In the genomic region with DNA sequence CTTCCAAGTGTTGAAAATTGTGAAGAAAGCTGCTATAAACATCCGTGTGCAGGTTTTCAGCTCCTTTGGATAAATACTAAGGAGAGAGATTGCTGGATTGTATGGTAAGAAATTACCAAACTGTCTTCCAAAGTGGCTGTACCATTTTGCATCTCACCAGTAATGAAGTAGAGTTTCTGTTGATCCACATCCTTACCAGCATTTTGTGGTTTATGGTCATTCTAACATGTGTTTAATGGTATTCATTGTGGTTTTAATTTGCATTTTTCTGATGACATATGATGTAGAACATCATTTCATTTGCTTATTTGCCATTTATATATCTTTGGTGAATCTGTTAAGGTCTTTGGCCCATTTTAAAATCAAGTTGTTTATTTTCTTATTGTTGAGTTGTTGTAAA, we compare ENCODE assay signal across 22 cellular contexts.
"Had no signal": no experiment of that assay in that cellular context is flagged by ENCODE, and none has a peak within 500 bp of the region (broad histone marks: within the 10 kb centered on the region; RNA-seq: fewer than 3 reads in every experiment).

No MANE protein-coding gene starts in this region.

- H3K4me3 Mint-ChIP-seq: natural killer cell treated with Interleukin-12 subunit alpha and Interleukin-12 subunit beta and Interleukin-15 and Interleukin-18, amount 100 ng/mL, for 72 hours; neural progenitor cell had no signal

- H3K9me3 Mint-ChIP-seq: neural progenitor cell had no signal

- DNase-seq: colonic mucosa; dermis blood vessel endothelial cell; foreskin keratinocyte; head of caudate nucleus; kidney; left cardiac atrium; left ventricle myocardium superior; mesenchymal stem cell; midbrain; nucleus accumbens; ovary; sigmoid colon; stimulated activated CD4-positive, alpha-beta T cell treated with anti-CD3 and anti-CD28 coated beads, Interleukin-2, amount 100 ng/mL, for 48 hours; stimulated activated naive CD4-positive, alpha-beta T cell treated with Interleukin-2 at 50 U/mL for 16 hours; thyroid gland; upper lobe of left lung had no signal

- H3K27ac Mint-ChIP-seq: natural killer cell treated with Interleukin-12 subunit alpha and Interleukin-12 subunit beta and Interleukin-15 and Interleukin-18, amount 100 ng/mL, for 72 hours; neural progenitor cell had no signal

- H2AFZ ChIP-seq: hepatocyte, neural progenitor cell had no signal

- H3K4me1 ChIP-seq: colonic mucosa, foreskin keratinocyte, neural progenitor cell, right atrium auricular region, sigmoid colon, thyroid gland, upper lobe of left lung had no signal

- H3K4me2 ChIP-seq: hepatocyte, neural progenitor cell had no signal

- H3K27ac ChIP-seq: colonic mucosa, foreskin keratinocyte, hepatocyte, neural progenitor cell, ovary, right atrium auricular region, sigmoid colon, skin epidermis, thyroid gland, upper lobe of left lung had no signal

- H3K36me3 ChIP-seq: colonic mucosa, neural progenitor cell, ovary, right atrium auricular region, sigmoid colon, thyroid gland, upper lobe of left lung had no signal

- H3K27me3 ChIP-seq: colonic mucosa, foreskin keratinocyte, hepatocyte, neural progenitor cell, ovary, right atrium auricular region, sigmoid colon, thyroid gland, upper lobe of left lung had no signal

- H3K27me3 Mint-ChIP-seq: natural killer cell treated with Interleukin-12 subunit alpha and Interleukin-12 subunit beta and Interleukin-15 and Interleukin-18, amount 100 ng/mL, for 72 hours had no signal

- H3K9me3 ChIP-seq: colonic mucosa, ovary, right atrium auricular region, sigmoid colon, thyroid gland, upper lobe of left lung had no signal

- H3K4me3 ChIP-seq: colonic mucosa, hepatocyte, lung, neural progenitor cell, ovary, right atrium auricular region, sigmoid colon, skin epidermis, thyroid gland, upper lobe of left lung had no signal

- H3K36me3 Mint-ChIP-seq: natural killer cell treated with Interleukin-12 subunit alpha and Interleukin-12 subunit beta and Interleukin-15 and Interleukin-18, amount 100 ng/mL, for 72 hours; neural progenitor cell had no signal

- H3K4me1 Mint-ChIP-seq: neural progenitor cell had no signal

- H3K79me2 ChIP-seq: hepatocyte had no signal

- H3K9ac ChIP-seq: neural progenitor cell had no signal

- FAIRE-seq: kidney had no signal
